ENCODE assay signal across 1 cellular context in genomic region chr1:38873027-38873969, GRCh38.
TF ChIP-seq lines count a peak whose summit lies in the region.

A gene with protein sequence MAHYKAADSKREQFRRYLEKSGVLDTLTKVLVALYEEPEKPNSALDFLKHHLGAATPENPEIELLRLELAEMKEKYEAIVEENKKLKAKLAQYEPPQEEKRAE (minus strand): TSS chr1:38873348. CDS start chr1:38873305, 43 bp downstream.

TF ChIP-seq in SK-N-SH, 30 proteins besides CTCF, POLR2A, EP300 and RAD21 (continued from another document):
- no peak for TF ChIP-seq FOXM1 (IDR thresholded peaks at IDR 0.05; ENCODE audit: low read depth)
- no peak for TF ChIP-seq EZH2phosphoT487 (IDR thresholded peaks at IDR 0.05; ENCODE audit: borderline replicate concordance, low read depth)
- peak; percentile 45 for TF ChIP-seq TAF1 (IDR thresholded peaks at IDR 0.05; ENCODE audit: borderline replicate concordance, low read depth, low read length)
- peak; percentile 94 for TF ChIP-seq NRF1 (IDR thresholded peaks at IDR 0.05; ENCODE audit: low read depth, low read length)
- no peak for TF ChIP-seq GATA2 (CRISPR knock-in tag; IDR thresholded peaks at IDR 0.05)
- no peak for TF ChIP-seq TEAD4 (IDR thresholded peaks at IDR 0.05; ENCODE audit: borderline replicate concordance, insufficient read depth)
- peak; percentile 91 for TF ChIP-seq GABPA (IDR thresholded peaks at IDR 0.05; ENCODE audit: low read depth)
- peak; percentile 92 for TF ChIP-seq MXI1 (IDR thresholded peaks at IDR 0.05; ENCODE audit: low read depth, low read length)
- TF ChIP-seq, protein P1, sequence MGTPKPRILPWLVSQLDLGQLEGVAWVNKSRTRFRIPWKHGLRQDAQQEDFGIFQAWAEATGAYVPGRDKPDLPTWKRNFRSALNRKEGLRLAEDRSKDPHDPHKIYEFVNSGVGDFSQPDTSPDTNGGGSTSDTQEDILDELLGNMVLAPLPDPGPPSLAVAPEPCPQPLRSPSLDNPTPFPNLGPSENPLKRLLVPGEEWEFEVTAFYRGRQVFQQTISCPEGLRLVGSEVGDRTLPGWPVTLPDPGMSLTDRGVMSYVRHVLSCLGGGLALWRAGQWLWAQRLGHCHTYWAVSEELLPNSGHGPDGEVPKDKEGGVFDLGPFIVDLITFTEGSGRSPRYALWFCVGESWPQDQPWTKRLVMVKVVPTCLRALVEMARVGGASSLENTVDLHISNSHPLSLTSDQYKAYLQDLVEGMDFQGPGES (IDR thresholded peaks at IDR 0.05; ENCODE audit: low read depth, low read length): no peak
- no peak for TF ChIP-seq SMC3 (IDR thresholded peaks at IDR 0.05; ENCODE audit: low read depth, low read length)
- peak; percentile 96 for TF ChIP-seq POLR2AphosphoS5 (IDR thresholded peaks at IDR 0.05; ENCODE audit: low read depth, low read length)
- TF ChIP-seq FOSL2 (IDR thresholded peaks at IDR 0.05; ENCODE audit: borderline replicate concordance, low read depth): no peak
